1 cellular context compared by ENCODE assay signal in genomic region chr17:77438241-77439204, GRCh38.
TF ChIP-seq lines count a peak whose summit lies in the region.

No MANE protein-coding gene starts in this region.

TF ChIP-seq in SK-N-SH treated with all-trans-retinoic acid at 6 μM for 48 hours, 23 proteins besides CTCF, POLR2A, EP300 and RAD21 (continued from another document):
- TF ChIP-seq POU6F1 (CRISPR knock-in tag; IDR thresholded peaks at IDR 0.05; ENCODE audit: borderline replicate concordance, low read depth) (no peak), ZNF8 (CRISPR knock-in tag; IDR thresholded peaks at IDR 0.05) (no peak), ISL1 (CRISPR knock-in tag; IDR thresholded peaks at IDR 0.05) (no peak), ESRRG (CRISPR knock-in tag; IDR thresholded peaks at IDR 0.05) (no peak)
TF ChIP-seq in SK-N-SH treated with all-trans-retinoic acid at 6 μM for 48 hours: peak in this region for 0.
